17 cellular contexts compared by ENCODE assay signal in the genomic region with DNA sequence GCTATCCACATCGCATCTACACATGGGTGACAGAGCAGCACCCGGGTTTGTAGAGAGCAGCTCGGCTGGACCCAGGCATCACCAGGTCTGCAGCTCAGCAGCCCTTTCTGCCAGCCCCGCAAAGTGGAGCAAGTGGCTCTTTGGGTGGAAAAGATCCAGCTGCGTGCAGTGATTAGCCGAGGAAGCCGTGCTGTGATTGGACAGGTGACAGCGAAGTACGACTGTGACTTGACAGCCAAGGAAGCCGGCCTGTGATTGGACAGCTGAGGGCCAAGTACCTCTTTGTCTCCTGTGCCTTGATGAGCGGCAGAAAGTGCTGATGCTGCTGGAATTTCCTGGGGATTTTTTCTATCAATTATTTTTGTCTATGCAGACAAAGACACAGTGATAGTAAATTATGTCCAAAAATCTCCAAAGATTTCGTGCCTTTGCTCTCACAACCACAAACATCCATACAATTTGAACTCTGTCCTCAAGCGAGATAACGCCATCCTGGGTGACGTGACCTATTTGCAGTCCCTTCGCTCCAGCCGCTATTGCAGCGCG.
"Had no signal": no experiment of that assay in that cellular context is flagged by ENCODE, and none has a peak within 500 bp of the region (broad histone marks: within the 10 kb centered on the region; RNA-seq: fewer than 3 reads in every experiment).

No MANE protein-coding gene starts in this region.

- H3K27ac Mint-ChIP-seq: activated CD4-positive, alpha-beta T cell treated with anti-CD3 and anti-CD28 coated beads, Interleukin-2, amount 10 ng/mL, durations not matched to agents 24 days and 14 days; activated CD8-positive, alpha-beta T cell treated with anti-CD3 and anti-CD28 coated beads, Interleukin-2, amount 10 ng/mL, durations not matched to agents 7 days and 5 days; activated naive CD4-positive, alpha-beta T cell treated with anti-CD3 and anti-CD28 coated beads, Interleukin-2, amount 10 ng/mL, durations not matched to agents 7 days and 5 days; activated naive CD8-positive, alpha-beta T cell treated with anti-CD3 and anti-CD28 coated beads, Interleukin-2, amount 50 U/mL, for 24 hours; activated T-cell treated with anti-CD3 and anti-CD28 coated beads, Interleukin-2, amount 50 U/mL, for 24 hours; naive thymus-derived CD8-positive, alpha-beta T cell; stimulated activated effector memory CD8-positive, alpha-beta T cell treated with anti-CD3 and anti-CD28 coated beads, Interleukin-12 subunit alpha, Interleukin-12 subunit beta, amount 100 ng/mL, for 72 hours had no signal

- H3K4me1 ChIP-seq: pancreas, sigmoid colon, upper lobe of left lung had no signal

- H3K27me3 Mint-ChIP-seq: activated T-cell treated with anti-CD3 and anti-CD28 coated beads, Interleukin-2, amount 50 U/mL, for 24 hours had no signal

- H3K4me3 Mint-ChIP-seq: activated CD4-positive, alpha-beta T cell treated with anti-CD3 and anti-CD28 coated beads, Interleukin-2, amount 10 ng/mL, durations not matched to agents 24 days and 14 days; activated CD8-positive, alpha-beta T cell treated with anti-CD3 and anti-CD28 coated beads, Interleukin-2, amount 10 ng/mL, durations not matched to agents 7 days and 5 days; activated naive CD4-positive, alpha-beta T cell treated with anti-CD3 and anti-CD28 coated beads, Interleukin-2, amount 10 ng/mL, durations not matched to agents 7 days and 5 days; activated naive CD8-positive, alpha-beta T cell treated with anti-CD3 and anti-CD28 coated beads, Interleukin-2, amount 50 U/mL, for 24 hours; activated T-cell treated with anti-CD3 and anti-CD28 coated beads, Interleukin-2, amount 50 U/mL, for 24 hours; brain; naive thymus-derived CD8-positive, alpha-beta T cell; stimulated activated effector memory CD8-positive, alpha-beta T cell treated with anti-CD3 and anti-CD28 coated beads, Interleukin-12 subunit alpha, Interleukin-12 subunit beta, amount 100 ng/mL, for 72 hours had no signal

- H3K27ac ChIP-seq: epithelial cell of prostate, pancreas, sigmoid colon, stomach, upper lobe of left lung had no signal

- ATAC-seq: activated CD8-positive, alpha-beta T cell treated with anti-CD3 and anti-CD28 coated beads, Interleukin-2, amount 10 ng/mL, durations not matched to agents 7 days and 5 days; activated naive CD8-positive, alpha-beta T cell treated with anti-CD3 and anti-CD28 coated beads, Interleukin-2, amount 50 U/mL, for 24 hours; naive thymus-derived CD8-positive, alpha-beta T cell; pancreas; stimulated activated effector memory CD8-positive, alpha-beta T cell treated with anti-CD3 and anti-CD28 coated beads, Interleukin-12 subunit alpha, Interleukin-12 subunit beta, amount 100 ng/mL, for 72 hours had no signal

- H3K4me1 Mint-ChIP-seq: activated CD4-positive, alpha-beta T cell treated with anti-CD3 and anti-CD28 coated beads, Interleukin-2, amount 10 ng/mL, durations not matched to agents 24 days and 14 days; activated naive CD4-positive, alpha-beta T cell treated with anti-CD3 and anti-CD28 coated beads, Interleukin-2, amount 10 ng/mL, durations not matched to agents 7 days and 5 days; activated naive CD8-positive, alpha-beta T cell treated with anti-CD3 and anti-CD28 coated beads, Interleukin-2, amount 50 U/mL, for 24 hours; stimulated activated effector memory CD8-positive, alpha-beta T cell treated with anti-CD3 and anti-CD28 coated beads, Interleukin-12 subunit alpha, Interleukin-12 subunit beta, amount 100 ng/mL, for 72 hours had no signal

- FAIRE-seq: pancreas had no signal

- H3K9me3 Mint-ChIP-seq: activated CD4-positive, alpha-beta T cell treated with anti-CD3 and anti-CD28 coated beads, Interleukin-2, amount 10 ng/mL, durations not matched to agents 24 days and 14 days; activated naive CD4-positive, alpha-beta T cell treated with anti-CD3 and anti-CD28 coated beads, Interleukin-2, amount 10 ng/mL, durations not matched to agents 7 days and 5 days; activated naive CD8-positive, alpha-beta T cell treated with anti-CD3 and anti-CD28 coated beads, Interleukin-2, amount 50 U/mL, for 24 hours; activated T-cell treated with anti-CD3 and anti-CD28 coated beads, Interleukin-2, amount 50 U/mL, for 24 hours; naive thymus-derived CD8-positive, alpha-beta T cell; stimulated activated effector memory CD8-positive, alpha-beta T cell treated with anti-CD3 and anti-CD28 coated beads, Interleukin-12 subunit alpha, Interleukin-12 subunit beta, amount 100 ng/mL, for 72 hours had no signal

- DNase-seq: activated CD4-positive, alpha-beta T cell treated with anti-CD3 and anti-CD28 coated beads, Interleukin-2, amount 10 ng/mL, durations not matched to agents 24 days and 14 days; activated CD8-positive, alpha-beta T cell treated with anti-CD3 and anti-CD28 coated beads, Interleukin-2, amount 10 ng/mL, durations not matched to agents 7 days and 5 days; activated naive CD4-positive, alpha-beta T cell treated with anti-CD3 and anti-CD28 coated beads, Interleukin-2, amount 10 ng/mL, durations not matched to agents 7 days and 5 days; activated naive CD8-positive, alpha-beta T cell treated with anti-CD3 and anti-CD28 coated beads, Interleukin-2, amount 50 U/mL, for 24 hours; activated T-cell treated with anti-CD3 and anti-CD28 coated beads, Interleukin-2, amount 50 U/mL, for 24 hours; foreskin fibroblast; mesenchymal stem cell; naive thymus-derived CD8-positive, alpha-beta T cell; pancreas; sigmoid colon; stimulated activated CD4-positive, alpha-beta T cell treated with anti-CD3 and anti-CD28 coated beads, Interleukin-4, amount 100 ng/mL, for 24 hours; stomach; T1000; upper lobe of left lung had no signal

- H3K36me3 ChIP-seq: pancreas, sigmoid colon, stomach, upper lobe of left lung had no signal

- H3K9me3 ChIP-seq: pancreas, sigmoid colon, stomach, upper lobe of left lung had no signal

- H3K27me3 ChIP-seq: pancreas, sigmoid colon, stomach, upper lobe of left lung had no signal

- H3K36me3 Mint-ChIP-seq: activated naive CD4-positive, alpha-beta T cell treated with anti-CD3 and anti-CD28 coated beads, Interleukin-2, amount 10 ng/mL, durations not matched to agents 7 days and 5 days; brain; naive thymus-derived CD8-positive, alpha-beta T cell; stimulated activated effector memory CD8-positive, alpha-beta T cell treated with anti-CD3 and anti-CD28 coated beads, Interleukin-12 subunit alpha, Interleukin-12 subunit beta, amount 100 ng/mL, for 72 hours had no signal

- H3K4me3 ChIP-seq: pancreas, sigmoid colon, stomach, upper lobe of left lung had no signal
